16 cellular contexts compared by ENCODE assay signal in the genomic region with DNA sequence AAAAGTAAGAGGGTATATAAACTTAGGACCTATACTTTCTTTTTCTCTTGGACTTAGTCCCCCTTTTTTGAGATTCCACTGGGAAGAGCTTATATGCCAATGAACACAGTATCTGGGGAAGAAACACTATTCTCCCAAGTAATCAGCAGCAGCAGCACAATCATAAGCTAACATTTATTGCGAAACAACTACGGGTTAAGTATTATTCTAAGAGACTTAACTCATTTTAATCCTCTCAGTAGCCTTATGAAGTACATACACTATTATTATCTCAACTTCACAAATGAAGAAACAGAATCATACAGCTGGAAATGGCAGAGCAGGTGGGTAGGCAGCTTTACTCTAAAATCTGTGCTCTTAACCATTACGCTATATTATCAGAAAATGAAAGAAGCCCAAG. TPM values are rescaled to one million over a fixed set of nuclear protein-coding genes. Genes with fewer than 3 reads are reported as not detected.
DNase-seq lines count a peak whose midpoint lies in the region; ATAC-seq, FAIRE-seq and TF ChIP-seq lines count a peak whose summit lies in the region.
"Had no signal": no experiment of that assay in that cellular context is flagged by ENCODE, and none has a peak within 500 bp of the region (broad histone marks: within the 10 kb centered on the region; RNA-seq: fewer than 3 reads in every experiment).

No MANE protein-coding gene starts in this region.

- peaks cover 1% of the 10 kb centered on the region for H3K79me2 ChIP-seq in HepG2 (ENCODE audit: insufficient read depth, low read length)
- no peaks in the 10 kb centered on the region for H3K79me2 ChIP-seq in K562 (ENCODE audit: control insufficient read depth, insufficient read depth, low read length)

- ATAC-seq in HepG2 (no peak), right lobe of liver (no peak), K562 (no peak), left lung (peak; percentile 40)

- WGBS in HepG2 (ENCODE audit: low lambda C conversion rate): 89% methylated on average over 3 of the region's 3 CpGs
- WGBS in right lobe of liver (ENCODE audit: insufficient coverage, low coverage, low lambda C conversion rate, missing lambda C conversion rate): 63% methylated on average over 3 of the region's 3 CpGs
- 90% methylated on average over 3 of the region's 3 CpGs for WGBS in K562 (ENCODE audit: insufficient coverage, low coverage, missing lambda C conversion rate)

- no peaks in the 10 kb centered on the region for H3K9me3 ChIP-seq in HepG2 (ENCODE audit: low read length)
- no peaks in the 10 kb centered on the region for H3K9me3 ChIP-seq in right lobe of liver
- H3K9me3 ChIP-seq in K562 (replicated peaks; ENCODE audit: control insufficient read depth, insufficient read depth, low read depth, low read length): no peaks in the 10 kb centered on the region
- no peaks in the 10 kb centered on the region for H3K9me3 ChIP-seq in left lung

- no peaks in the 10 kb centered on the region for H3K27me3 ChIP-seq in HepG2 (ENCODE audit: control insufficient read depth in 1 of 2, insufficient read depth in 2 of 2, low read length in 2 of 2)
- H3K27me3 ChIP-seq in right lobe of liver: no peaks in the 10 kb centered on the region
- H3K27me3 ChIP-seq in K562 (ENCODE audit: control insufficient read depth in 2 of 2, insufficient read depth in 2 of 2, low read length in 2 of 2): no peaks in the 10 kb centered on the region
- H3K27me3 ChIP-seq in left lung: no peaks in the 10 kb centered on the region

- CTCF ChIA-PET in HepG2 (lab: Yijun Ruan, JAX; ENCODE audit: low intra/inter-chr PET ratio, low total read pairs) (no interaction called here), K562 (lab: Yijun Ruan, JAX; ENCODE audit: low intra/inter-chr PET ratio) (no interaction called here)

- no peaks in the 10 kb centered on the region for H4K20me1 ChIP-seq in HepG2 (ENCODE audit: insufficient read depth, low read length)
- H4K20me1 ChIP-seq in K562 (replicated peaks; ENCODE audit: control insufficient read depth, insufficient read depth, low read length): 0 out of 2 replicates have a peak, but pooled peaks cover 5% of the 10 kb centered on the region

- TF ChIP-seq EP300 in HepG2 (IDR thresholded peaks at IDR 0.05; ENCODE audit: low read depth in 2 of 2, low read length in 2 of 2) (no peak), HepG2 (CRISPR knock-in tag; IDR thresholded peaks at IDR 0.05; ENCODE audit: borderline replicate concordance) (no peak), K562 (IDR thresholded peaks at IDR 0.05; ENCODE audit: low read length) (no peak)

- no peak for TF ChIP-seq RAD21 in HepG2 (CRISPR knock-in tag; IDR thresholded peaks at IDR 0.05)
- TF ChIP-seq RAD21 in K562 (CRISPR knock-in tag; conservative IDR thresholded peaks at IDR 0.05 in 1 of 2, IDR thresholded peaks at IDR 0.05 in 1 of 2): no peak

- TF ChIP-seq POLR2A in HepG2 (IDR thresholded peaks at IDR 0.05; ENCODE audit: insufficient read depth in 1 of 2, low read depth in 2 of 2, low read length in 2 of 2) (no peak), right lobe of liver (IDR thresholded peaks at IDR 0.05) (no peak), K562 (conservative IDR thresholded peaks at IDR 0.05) (no peak)

- FAIRE-seq in HepG2 (lab: Jason Lieb, UNC): no peak
- FAIRE-seq in K562 (lab: Jason Lieb, UNC): no peak
- FAIRE-seq: GM12891 had no signal

- POLR2A ChIA-PET in HepG2 (lab: Yijun Ruan, JAX): interaction anchor here (1.2 kb wide), 1 partner anchor 32 kb away, joined by 3 read pairs; no protein-coding TSS in a partner anchor
- POLR2A ChIA-PET in K562 (lab: Yijun Ruan, JAX): interaction anchor here (0.9 to 2.9 kb wide), 4 partner anchors 9 to 35 kb away, joined by 3 to 13 read pairs (median 5); no protein-coding TSS in a partner anchor

- H3K4me2 ChIP-seq in HepG2 (ENCODE audit: low read depth, low read length) (no peak overlapping the region), K562 (ENCODE audit: insufficient read depth, low read length) (no peak overlapping the region)
- H3K4me2 ChIP-seq: GM23338 had no signal

- intact Hi-C loops in HepG2 (cut with micrococcal nuclease; ENCODE audit: unreplicated experiment) (no loop called here), right lobe of liver (cut with DNase I) (no loop called here), K562 (cut with micrococcal nuclease) (no loop called here), left lung (cut with DNase I) (no loop called here), head of caudate nucleus (cut with DNase I) (no loop called here)

- H3K4me1 ChIP-seq in HepG2 (ENCODE audit: insufficient read depth, low read length) (no peaks in the 10 kb centered on the region), right lobe of liver (no peaks in the 10 kb centered on the region), K562 (replicated peaks in 1 of 2; ENCODE audit: control insufficient read depth in 2 of 2, insufficient read depth in 2 of 2, low read length in 2 of 2) (no peaks in the 10 kb centered on the region), left lung (peaks cover 6 to 10% of the 10 kb centered on the region in 2 donors)

- peaks cover 49 to 97% of the 10 kb centered on the region in 2 experiments for H3K36me3 ChIP-seq in HepG2 (replicated peaks in 1 of 2; ENCODE audit: control insufficient read depth in 1 of 2, insufficient read depth in 2 of 2, low read length in 2 of 2)
- H3K36me3 ChIP-seq in right lobe of liver: peaks cover 46 to 97% (median 83%) of the 10 kb centered on the region in 4 donors
- peaks cover 98% of the 10 kb centered on the region for H3K36me3 ChIP-seq in K562 (ENCODE audit: control insufficient read depth, insufficient read depth, low read length)
- H3K36me3 ChIP-seq in left lung: peaks cover 7 to 98% of the 10 kb centered on the region in 2 donors

- DNase-seq in HepG2 (ENCODE audit: low spot score) (no peak), right lobe of liver (no peak), K562 (ENCODE audit: extremely low read depth in 1 of 4, low spot score in 3 of 4) (no peak), left lung (no peak), head of caudate nucleus (no peak), kidney glomerular epithelial cell (lab: John Stamatoyannopoulos, UW) (no peak), SKM-1 (lab: John Stamatoyannopoulos, UW; ENCODE audit: unreplicated experiment) (no peak)
- DNase-seq: CD8-positive, alpha-beta memory T cell; KG1; NCI-H1417 treated with DMSO at 0.1 percent for 48 hours; NCI-H187 treated with DMSO at 0.1 percent for 48 hours; NCI-H2227 treated with DMSO at 0.1 percent for 48 hours; OCI-M1; SIG-M5 had no signal

- in situ Hi-C loops in HepG2 (cut with HindIII; ENCODE audit: extremely low pct_ligation_motif_present, low pct_unique_long_range_greater_than_20kb) (no loop called here), K562 (cut with MboI) (no loop called here)

- no peak for TF ChIP-seq CTCF in HepG2 (CRISPR knock-in tag; IDR thresholded peaks at IDR 0.05)
- TF ChIP-seq CTCF in right lobe of liver (IDR thresholded peaks at IDR 0.05): no peak
- no peak for TF ChIP-seq CTCF in K562 (IDR thresholded peaks at IDR 0.05 in 2 of 3, conservative IDR thresholded peaks at IDR 0.05 in 1 of 3; ENCODE audit: insufficient read depth in 2 of 3, low read depth in 1 of 3, low read length in 3 of 3)
- no peak for TF ChIP-seq CTCF in left lung (IDR thresholded peaks at IDR 0.05)

- H3K9me1 ChIP-seq in K562 (ENCODE audit: control insufficient read depth, insufficient read depth, low read length): no peaks in the 10 kb centered on the region

- H3K4me3 ChIP-seq in HepG2 (replicated peaks in 1 of 3; ENCODE audit: insufficient read depth in 1 of 3, low read depth in 2 of 3, low read length in 3 of 3): no peak overlapping the region
- H3K4me3 ChIP-seq in right lobe of liver: no peak overlapping the region
- H3K4me3 ChIP-seq in K562: no peak overlapping the region
- H3K4me3 ChIP-seq in left lung: no peak overlapping the region
- H3K4me3 ChIP-seq: GM23338 had no signal

- H3K27ac ChIP-seq in HepG2 (ENCODE audit: extremely low read length, insufficient read depth, low read length): no peak overlapping the region
- H3K27ac ChIP-seq in right lobe of liver: no peak overlapping the region
- H3K27ac ChIP-seq in K562 (ENCODE audit: extremely low read depth, low read depth, low read length): no peak overlapping the region
- H3K27ac ChIP-seq in left lung: peak overlapping the region in 1 of 2 donors; percentile 20

- no peak overlapping the region for H3K9ac ChIP-seq in HepG2 (ENCODE audit: insufficient read depth, low read depth, low read length)
- H3K9ac ChIP-seq in K562 (ENCODE audit: insufficient read depth in 1 of 2, low read depth in 2 of 2, low read length in 2 of 2): no peak overlapping the region

- H2AFZ ChIP-seq in HepG2 (ENCODE audit: low read length) (no peak overlapping the region), K562 (ENCODE audit: low read depth, low read length) (no peak overlapping the region)
- H2AFZ ChIP-seq: GM23338 had no signal

- BruUV-seq in HepG2 (replicated peaks; lab: Mats Ljungman, UMichigan): no TSS peak
- no TSS peak for BruUV-seq in K562 (replicated peaks; lab: Mats Ljungman, UMichigan)

RNA-seq across cellular contexts. Expression of gene BAZ2A, which starts 27.9 kb away (rescaled TPM):
- total RNA-seq in HepG2 (2016; rRNA removed; fragmentation: Illumina TruSeq; extraction: Trizol): 21.8 and 25.5 TPM in 2 replicates
- 7.5 and 9.3 TPM in 2 replicates for total RNA-seq in HepG2 (2016; cell fraction: cytosol; rRNA removed; fragmentation: Illumina TruSeq; extraction: Trizol; ENCODE audit: low read depth)
- total RNA-seq in HepG2 (2016; cell fraction: insoluble cytoplasmic fraction; rRNA removed; fragmentation: Illumina TruSeq; extraction: Trizol): 19.6 and 20.3 TPM in 2 replicates
- total RNA-seq in HepG2 (2016; cell fraction: membrane; rRNA removed; fragmentation: Illumina TruSeq; extraction: Trizol): 10.4 and 11.5 TPM in 2 replicates
- total RNA-seq in HepG2 (2016; cell fraction: nucleus; rRNA removed; fragmentation: Illumina TruSeq; extraction: Trizol): 26.9 and 27.3 TPM in 2 replicates
- polyA plus RNA-seq in HepG2 (2011; rRNA removed): 63.5 and 73.5 TPM in 2 replicates
- 26.0 and 27.6 TPM in 2 replicates for polyA plus RNA-seq in HepG2 (2011; cell fraction: cytosol; rRNA removed)
- 119 and 134 TPM in 2 replicates for polyA plus RNA-seq in HepG2 (2011; cell fraction: nucleus; rRNA removed)
- 46.0 and 50.1 TPM in 2 replicates for polyA plus RNA-seq in HepG2 (2012)
- polyA plus RNA-seq in HepG2 (2016; cell fraction: cytosol; fragmentation: Illumina TruSeq; extraction: Trizol; ENCODE audit: low read depth): 0.96 and 1.7 TPM in 2 replicates
- 18.5 and 25.0 TPM in 2 replicates for polyA plus RNA-seq in HepG2 (2016; cell fraction: insoluble cytoplasmic fraction; fragmentation: Illumina TruSeq; extraction: Trizol; ENCODE audit: low read depth)
- polyA plus RNA-seq in HepG2 (2016; cell fraction: membrane; fragmentation: Illumina TruSeq; extraction: Trizol; ENCODE audit: low read depth): 4.6 and 4.7 TPM in 2 replicates
- 52.0 and 52.8 TPM in 2 replicates for polyA plus RNA-seq in HepG2 (2016; cell fraction: nucleus; fragmentation: Illumina TruSeq; extraction: Trizol; ENCODE audit: insufficient read depth, low read depth)
- polyA minus RNA-seq in HepG2 (2011; rRNA and poly(A)+ RNA removed; ENCODE audit: low replicate concordance): 99.4 and 117 TPM in 2 replicates
- polyA minus RNA-seq in HepG2 (2011; cell fraction: cytosol; rRNA and poly(A)+ RNA removed): 47.0 and 52.8 TPM in 2 replicates
- 86.6 and 108 TPM in 2 replicates for polyA minus RNA-seq in HepG2 (2011; cell fraction: nucleus; rRNA and poly(A)+ RNA removed)
- total RNA-seq in right lobe of liver: 10 to 100 TPM; 21.8 to 45.7 (median 33.4) TPM
- total RNA-seq in K562 (2011; cell fraction: chromatin; rRNA removed; ENCODE audit: low replicate concordance): 610 and 900 TPM in 2 replicates
- total RNA-seq in K562 (2011; cell fraction: nucleolus; rRNA removed): 295 and 308 TPM in 2 replicates
- 357 and 370 TPM in 2 replicates for total RNA-seq in K562 (2011; cell fraction: nucleoplasm; rRNA removed)
- 26.2 and 30.6 TPM in 2 replicates for total RNA-seq in K562 (2014; rRNA removed)
- 18.4 and 22.5 TPM in 2 replicates for total RNA-seq in K562 (2014; rRNA removed; fragmentation: Illumina TruSeq; extraction: Trizol)
- 18.6 and 24.1 TPM in 2 replicates for total RNA-seq in K562 (2015; rRNA removed; fragmentation: Illumina TruSeq; extraction: Trizol)
- 72.1 and 86.4 TPM in 2 replicates for total RNA-seq in K562 (2021)
- polyA plus RNA-seq in K562 (2011; rRNA removed): 60.2 and 106 TPM in 2 replicates
- 71.3 and 75.4 TPM in 2 replicates for polyA plus RNA-seq in K562 (2011; cell fraction: cytosol; rRNA removed)
- polyA plus RNA-seq in K562 (2011; cell fraction: nucleus; rRNA removed): 204 and 222 TPM in 2 replicates
- 46.5 and 60.7 TPM in 2 replicates for polyA plus RNA-seq in K562 (2012)
- 74.3 and 82.1 TPM in 2 replicates for polyA plus RNA-seq in K562 (2014; fragmentation: Illumina TruSeq; extraction: Trizol)
- polyA plus RNA-seq in K562 (2014; fragmentation: Nextera tagmentation; extraction: Ambion mirVana): 10 to 100 TPM in 1 of 2 experiments, 1 to 10 TPM in 1; 4.5 to 22.2 TPM
- polyA plus RNA-seq in K562 (2014; rRNA removed): 40.9 and 52.4 TPM in 2 replicates
- 102 and 122 TPM in 2 replicates for polyA minus RNA-seq in K562 (2011; rRNA and poly(A)+ RNA removed)
- polyA minus RNA-seq in K562 (2011; cell fraction: cytosol; rRNA and poly(A)+ RNA removed): 57.1 and 59.6 TPM in 2 replicates
- polyA minus RNA-seq in K562 (2011; cell fraction: nucleus; rRNA and poly(A)+ RNA removed): 64.6 and 113 TPM in 2 replicates
- 10 to 100 TPM; 91.0 to 96.0 TPM for total RNA-seq in left lung

RNA-seq across cellular contexts. Expression of gene ATP5F1B, which starts 43.5 kb away (rescaled TPM):
- total RNA-seq in HepG2 (2016; rRNA removed; fragmentation: Illumina TruSeq; extraction: Trizol): 1,051 and 1,399 TPM in 2 replicates
- total RNA-seq in HepG2 (2016; cell fraction: cytosol; rRNA removed; fragmentation: Illumina TruSeq; extraction: Trizol; ENCODE audit: low read depth): 224 and 228 TPM in 2 replicates
- total RNA-seq in HepG2 (2016; cell fraction: insoluble cytoplasmic fraction; rRNA removed; fragmentation: Illumina TruSeq; extraction: Trizol): 1,021 and 1,411 TPM in 2 replicates
- total RNA-seq in HepG2 (2016; cell fraction: membrane; rRNA removed; fragmentation: Illumina TruSeq; extraction: Trizol): 344 and 367 TPM in 2 replicates
- total RNA-seq in HepG2 (2016; cell fraction: nucleus; rRNA removed; fragmentation: Illumina TruSeq; extraction: Trizol): 359 and 382 TPM in 2 replicates
- polyA plus RNA-seq in HepG2 (2011; rRNA removed): 985 and 1,180 TPM in 2 replicates
- polyA plus RNA-seq in HepG2 (2011; cell fraction: cytosol; rRNA removed): 961 and 1,057 TPM in 2 replicates
- 521 and 614 TPM in 2 replicates for polyA plus RNA-seq in HepG2 (2011; cell fraction: nucleus; rRNA removed)
- polyA plus RNA-seq in HepG2 (2012): 690 and 871 TPM in 2 replicates
- 156 and 174 TPM in 2 replicates for polyA plus RNA-seq in HepG2 (2016; cell fraction: cytosol; fragmentation: Illumina TruSeq; extraction: Trizol; ENCODE audit: low read depth)
- polyA plus RNA-seq in HepG2 (2016; cell fraction: insoluble cytoplasmic fraction; fragmentation: Illumina TruSeq; extraction: Trizol; ENCODE audit: low read depth): 1,081 and 1,136 TPM in 2 replicates
- polyA plus RNA-seq in HepG2 (2016; cell fraction: membrane; fragmentation: Illumina TruSeq; extraction: Trizol; ENCODE audit: low read depth): 252 and 280 TPM in 2 replicates
- 530 and 544 TPM in 2 replicates for polyA plus RNA-seq in HepG2 (2016; cell fraction: nucleus; fragmentation: Illumina TruSeq; extraction: Trizol; ENCODE audit: insufficient read depth, low read depth)
- polyA minus RNA-seq in HepG2 (2011; rRNA and poly(A)+ RNA removed; ENCODE audit: low replicate concordance): 2,113 and 3,228 TPM in 2 replicates
- polyA minus RNA-seq in HepG2 (2011; cell fraction: cytosol; rRNA and poly(A)+ RNA removed): 569 and 591 TPM in 2 replicates
- 160 and 202 TPM in 2 replicates for polyA minus RNA-seq in HepG2 (2011; cell fraction: nucleus; rRNA and poly(A)+ RNA removed)
- 100 to 1,000 TPM; 346 to 535 (median 362) TPM for total RNA-seq in right lobe of liver
- 915 and 971 TPM in 2 replicates for total RNA-seq in K562 (2011; cell fraction: chromatin; rRNA removed; ENCODE audit: low replicate concordance)
- total RNA-seq in K562 (2011; cell fraction: nucleolus; rRNA removed): 708 and 730 TPM in 2 replicates
- total RNA-seq in K562 (2011; cell fraction: nucleoplasm; rRNA removed): 705 and 764 TPM in 2 replicates
- 908 and 1,391 TPM in 2 replicates for total RNA-seq in K562 (2014; rRNA removed)
- 1,412 and 1,463 TPM in 2 replicates for total RNA-seq in K562 (2014; rRNA removed; fragmentation: Illumina TruSeq; extraction: Trizol)
- total RNA-seq in K562 (2015; rRNA removed; fragmentation: Illumina TruSeq; extraction: Trizol): 1,133 and 1,218 TPM in 2 replicates
- 1,519 and 1,587 TPM in 2 replicates for total RNA-seq in K562 (2021)
- 3,125 and 3,469 TPM in 2 replicates for polyA plus RNA-seq in K562 (2011; rRNA removed)
- polyA plus RNA-seq in K562 (2011; cell fraction: cytosol; rRNA removed): 3,019 and 3,082 TPM in 2 replicates
- 1,901 and 2,779 TPM in 2 replicates for polyA plus RNA-seq in K562 (2011; cell fraction: nucleus; rRNA removed)
- polyA plus RNA-seq in K562 (2012): 1,216 and 1,383 TPM in 2 replicates
- 1,824 and 2,016 TPM in 2 replicates for polyA plus RNA-seq in K562 (2014; fragmentation: Illumina TruSeq; extraction: Trizol)
- polyA plus RNA-seq in K562 (2014; fragmentation: Nextera tagmentation; extraction: Ambion mirVana): 1,000 to 10,000 TPM; 1,043 to 1,482 TPM
- 1,530 and 1,669 TPM in 2 replicates for polyA plus RNA-seq in K562 (2014; rRNA removed)
- 2,231 and 2,600 TPM in 2 replicates for polyA minus RNA-seq in K562 (2011; rRNA and poly(A)+ RNA removed)
- polyA minus RNA-seq in K562 (2011; cell fraction: cytosol; rRNA and poly(A)+ RNA removed): 1,182 and 1,204 TPM in 2 replicates
- 185 and 410 TPM in 2 replicates for polyA minus RNA-seq in K562 (2011; cell fraction: nucleus; rRNA and poly(A)+ RNA removed)
- total RNA-seq in left lung: 100 to 1,000 TPM; 433 to 487 TPM

Comparison
In these comparisons a context has a peak if more than half of its experiments do, and no peak if none do; other contexts are left out.
1. Of the 241 proteins assayed by ChIP-seq in both HepG2 and K562: peak only in HepG2: none; only in K562: CEBPG; in both: CEBPB; in neither: 239.